Comparison of ENCODE assay signal across 29 cellular contexts in genomic region chr6:81754906-81755305, GRCh38.
"Had no signal": no experiment of that assay in that cellular context is flagged by ENCODE, and none has a peak within 500 bp of the region (broad histone marks: within the 10 kb centered on the region; RNA-seq: fewer than 3 reads in every experiment).

No MANE protein-coding gene starts in this region.

- H3K36me3 Mint-ChIP-seq: activated naive CD8-positive, alpha-beta T cell; immature natural killer cell; mesothelial cell of epicardium had no signal

- H3K4me3 Mint-ChIP-seq: activated CD4-positive, alpha-beta T cell treated with anti-CD3 and anti-CD28 coated beads for 36 hours; activated naive CD8-positive, alpha-beta T cell; activated T-cell treated with anti-CD3 and anti-CD28 coated beads, Interleukin-2, amount 50 U/mL, for 72 hours; central memory CD8-positive, alpha-beta T cell; endodermal cell; mesothelial cell of epicardium; stimulated activated naive B cell treated with anti-CD40 and anti-IgM and Interleukin-4, amounts not matched to agents 10 μg/mL and 1 μg/mL and 100 μg/mL, for 72 hours had no signal

- H3K4me3 ChIP-seq: psoas muscle, tibial nerve had no signal

- H3K36me3 ChIP-seq: pancreas, suprapubic skin, tibial nerve had no signal

- H3K27me3 ChIP-seq: suprapubic skin, tibial nerve had no signal

- H3K9me3 ChIP-seq: pancreas, psoas muscle, suprapubic skin, tibial nerve had no signal

- H3K27ac ChIP-seq: psoas muscle had no signal

- DNase-seq: activated CD4-positive, alpha-beta T cell treated with anti-CD3 and anti-CD28 coated beads for 36 hours; activated CD4-positive, CD25-positive, alpha-beta regulatory T cell; activated naive CD4-positive, alpha-beta T cell; activated T-cell treated with anti-CD3 and anti-CD28 coated beads for 4 hours; activated T-cell treated with anti-CD3 and anti-CD28 coated beads, Interleukin-2, amount 50 U/mL, for 72 hours; anterior cingulate cortex; endodermal cell; foreskin fibroblast; head of caudate nucleus; hypothalamus; immature natural killer cell; kidney; naive thymus-derived CD8-positive, alpha-beta T cell; pancreas; psoas muscle; stimulated activated CD4-positive, alpha-beta T cell treated with anti-CD3 and anti-CD28 coated beads, Interleukin-15, amount 100 ng/mL, for 24 hours; stimulated activated CD4-positive, alpha-beta T cell treated with anti-CD3 and anti-CD28 coated beads, Interleukin-2, amount 100 ng/mL, for 24 hours; stimulated activated naive B cell treated with anti-CD40 and anti-IgM and Interleukin-4, amounts not matched to agents 10 μg/mL and 1 μg/mL and 100 μg/mL, for 72 hours; SW 1271; T-helper 17 cell; T1000 had no signal

- H3K27me3 Mint-ChIP-seq: dendritic cell treated with granulocyte-macrophage colony-stimulating factor and Interleukin-4, amounts not matched to agents 40 ng/mL and 50 ng/mL, for 4 days had no signal

- ATAC-seq: activated CD4-positive, alpha-beta T cell treated with anti-CD3 and anti-CD28 coated beads for 36 hours; activated T-cell treated with anti-CD3 and anti-CD28 coated beads, Interleukin-2, amount 50 U/mL, for 72 hours; esophagus mucosa; naive thymus-derived CD8-positive, alpha-beta T cell; pancreas; psoas muscle; stimulated activated naive B cell treated with anti-CD40 and anti-IgM and Interleukin-4, amounts not matched to agents 10 μg/mL and 1 μg/mL and 100 μg/mL, for 72 hours; T-helper 17 cell had no signal

- H3K9me3 Mint-ChIP-seq: activated T-cell treated with anti-CD3 and anti-CD28 coated beads, Interleukin-2, amount 50 U/mL, for 72 hours; central memory CD8-positive, alpha-beta T cell; dendritic cell treated with granulocyte-macrophage colony-stimulating factor and Interleukin-4, amounts not matched to agents 40 ng/mL and 50 ng/mL, for 4 days; endodermal cell; immature natural killer cell; mesothelial cell of epicardium; naive thymus-derived CD8-positive, alpha-beta T cell; stimulated activated naive B cell treated with anti-CD40 and anti-IgM and Interleukin-4, amounts not matched to agents 10 μg/mL and 1 μg/mL and 100 μg/mL, for 72 hours had no signal

- FAIRE-seq: bronchial epithelial cell, kidney, pancreas had no signal

- H3K4me1 ChIP-seq: psoas muscle had no signal

- H3K27ac Mint-ChIP-seq: activated CD4-positive, alpha-beta T cell treated with anti-CD3 and anti-CD28 coated beads for 36 hours; activated naive CD8-positive, alpha-beta T cell; activated T-cell treated with anti-CD3 and anti-CD28 coated beads, Interleukin-2, amount 50 U/mL, for 72 hours; endodermal cell; mesothelial cell of epicardium; stimulated activated naive B cell treated with anti-CD40 and anti-IgM and Interleukin-4, amounts not matched to agents 10 μg/mL and 1 μg/mL and 100 μg/mL, for 72 hours had no signal
